ENCODE assay signal across 8 cellular contexts in genomic region chr6:116571683-116572000, GRCh38. TPM values are rescaled to one million over a fixed set of nuclear protein-coding genes. Genes with fewer than 3 reads are reported as not detected.
A peak's percentile ranks its signal among the peaks of the same experiment; 100 is the strongest.
DNase-seq lines count a peak whose midpoint lies in the region; ATAC-seq and TF ChIP-seq lines count a peak whose summit lies in the region.

No MANE protein-coding gene starts in this region.

- no peaks in the 10 kb centered on the region for H3K9me3 Mint-ChIP-seq in activated CD4-positive, alpha-beta T cell treated with anti-CD3 and anti-CD28 coated beads for 36 hours (ENCODE audit: low read depth)

- H3K9ac ChIP-seq in liver (ENCODE audit: low read depth in 1 of 2, low read length in 2 of 2) = peak overlapping the region; percentile 96 to 98

- peaks cover 44% of the 10 kb centered on the region for H3K4me1 Mint-ChIP-seq in activated CD4-positive, alpha-beta T cell treated with anti-CD3 and anti-CD28 coated beads for 36 hours

- H3K36me3 ChIP-seq in liver (ENCODE audit: control insufficient read depth in 4 of 4, insufficient read depth in 3 of 4, low read depth in 1 of 4, low read length in 3 of 4) (peaks cover 0 to 2% (median under 1%) of the 10 kb centered on the region in 4 donors), thoracic aorta (no peaks in the 10 kb centered on the region)

- peak overlapping the region; percentile 94 for H3K27ac Mint-ChIP-seq in activated CD4-positive, alpha-beta T cell treated with anti-CD3 and anti-CD28 coated beads for 36 hours

- no peaks in the 10 kb centered on the region for H3K27me3 Mint-ChIP-seq in activated CD4-positive, alpha-beta T cell treated with anti-CD3 and anti-CD28 coated beads for 36 hours

- DNase-seq in activated CD4-positive, alpha-beta T cell treated with anti-CD3 and anti-CD28 coated beads for 36 hours = no peak
- DNase-seq in activated CD4-positive, alpha-beta T cell treated with anti-CD3 and anti-CD28 coated beads for 1 hour = no peak
- DNase-seq in astrocyte of the spinal cord (ENCODE audit: low read depth, low spot score) (no peak), thoracic aorta (ENCODE audit: low spot score) (no peak), NCI-H748 treated with DMSO at 0.1 percent for 48 hours (lab: John Stamatoyannopoulos, UW) (no peak)

- H3K27ac ChIP-seq in liver (ENCODE audit: low read depth in 1 of 2, low read length in 2 of 2) = peak overlapping the region; percentile 83 to 87
- peak overlapping the region; percentile 92 to 93 for H3K27ac ChIP-seq in thoracic aorta

- H3K27me3 ChIP-seq in liver (ENCODE audit: control insufficient read depth in 4 of 4, insufficient read depth in 4 of 4, low read length in 3 of 4) (no peaks in the 10 kb centered on the region), thoracic aorta (replicated peaks; ENCODE audit: insufficient read depth) (no peaks in the 10 kb centered on the region)

- H3K4me1 ChIP-seq in liver (ENCODE audit: control insufficient read depth in 4 of 4, insufficient read depth in 4 of 4, low read length in 3 of 4) (peaks cover 0 to 19% (median 16%) of the 10 kb centered on the region in 4 donors), thoracic aorta (ENCODE audit: control insufficient read depth in 1 of 2, low read depth in 2 of 2) (peaks cover 8 to 20% of the 10 kb centered on the region in 2 donors)

- in situ Hi-C loops in astrocyte of the spinal cord (cut with HindIII; ENCODE audit: low sequenced_read_pairs) = no loop called here

- CTCF ChIA-PET in activated CD4-positive, alpha-beta T cell treated with anti-CD3 and anti-CD28 coated beads for 36 hours (lab: Charles Lee) = interaction anchor here (0.6 to 3.2 kb wide), 12 partner anchors 9 to 948 kb away, joined by 3 to 26 read pairs (median 4); no protein-coding TSS in a partner anchor

- H3K9me3 ChIP-seq in liver (ENCODE audit: control insufficient read depth in 4 of 4, low read length in 3 of 4) (no peaks in the 10 kb centered on the region), thoracic aorta (no peaks in the 10 kb centered on the region)

- H3K4me3 ChIP-seq in astrocyte of the spinal cord (ENCODE audit: low read depth, low read length) (peak overlapping the region; percentile 70), liver (ENCODE audit: low read depth in 1 of 3, low read length in 3 of 3) (peak overlapping the region; percentile 72 to 99 (median 96)), thoracic aorta (peak overlapping the region; percentile 77)

- peaks cover 19% of the 10 kb centered on the region for H3K36me3 Mint-ChIP-seq in activated CD4-positive, alpha-beta T cell treated with anti-CD3 and anti-CD28 coated beads for 36 hours (ENCODE audit: low read depth)

- no peak for TF ChIP-seq RAD21 in liver (IDR thresholded peaks at IDR 0.05)

- peak overlapping the region; percentile 94 for H3K4me3 Mint-ChIP-seq in activated CD4-positive, alpha-beta T cell treated with anti-CD3 and anti-CD28 coated beads for 36 hours

- TF ChIP-seq CTCF in astrocyte of the spinal cord (IDR thresholded peaks at IDR 0.05; ENCODE audit: low read depth, low read length) (no peak), liver (IDR thresholded peaks at IDR 0.05; ENCODE audit: low read depth, low read length, missing input control) (no peak), thoracic aorta (IDR thresholded peaks at IDR 0.05) (no peak)

- no peak for ATAC-seq in activated CD4-positive, alpha-beta T cell treated with anti-CD3 and anti-CD28 coated beads for 36 hours
- ATAC-seq in thoracic aorta (ENCODE audit: insufficient number of reproducible peaks, low FRiP score, low read depth) (no peak), GM18511 (IDR thresholded peaks at IDR 0.05; ENCODE audit: unreplicated experiment) (no peak), HG03039 (IDR thresholded peaks at IDR 0.05; ENCODE audit: unreplicated experiment) (no peak)

- POLR2A ChIA-PET in activated CD4-positive, alpha-beta T cell treated with anti-CD3 and anti-CD28 coated beads for 36 hours (lab: Charles Lee) = interaction anchor here (0.6 to 1.3 kb wide), 5 partner anchors 20 to 878 kb away, joined by 3 to 7 read pairs (median 5); partner anchors contain the start of genes KPNA5 and TSPYL1

- intact Hi-C loops in activated CD4-positive, alpha-beta T cell treated with anti-CD3 and anti-CD28 coated beads for 36 hours (cut with DNase I, micrococcal nuclease) = loop anchor here (1.0 to 5.0 kb wide), 13 partner anchors 45 to 1103 kb away; partner anchors contain the start of genes KPNA5 (in 2 of the 2), RSPH4A (in 2 of the 2), TSPYL1 (in 2 of the 2) and ZUP1 (in 2 of the 2)

- 0% methylated on average over 12 of the region's 12 CpGs for WGBS in liver

TF ChIP-seq in liver, 16 proteins besides CTCF, POLR2A, EP300 and RAD21:
- TF ChIP-seq SP1 (IDR thresholded peaks at IDR 0.05) = no peak
- no peak for TF ChIP-seq FOXA1 (IDR thresholded peaks at IDR 0.05)
- TF ChIP-seq ZBTB33 (IDR thresholded peaks at IDR 0.05) = no peak
- no peak for TF ChIP-seq TAF1 (conservative IDR thresholded peaks at IDR 0.05)
- TF ChIP-seq MAX (IDR thresholded peaks at IDR 0.05) = no peak
- TF ChIP-seq HNF4A (conservative IDR thresholded peaks at IDR 0.05) = no peak
- TF ChIP-seq HNF4G (IDR thresholded peaks at IDR 0.05) = no peak
- TF ChIP-seq, protein P1, sequence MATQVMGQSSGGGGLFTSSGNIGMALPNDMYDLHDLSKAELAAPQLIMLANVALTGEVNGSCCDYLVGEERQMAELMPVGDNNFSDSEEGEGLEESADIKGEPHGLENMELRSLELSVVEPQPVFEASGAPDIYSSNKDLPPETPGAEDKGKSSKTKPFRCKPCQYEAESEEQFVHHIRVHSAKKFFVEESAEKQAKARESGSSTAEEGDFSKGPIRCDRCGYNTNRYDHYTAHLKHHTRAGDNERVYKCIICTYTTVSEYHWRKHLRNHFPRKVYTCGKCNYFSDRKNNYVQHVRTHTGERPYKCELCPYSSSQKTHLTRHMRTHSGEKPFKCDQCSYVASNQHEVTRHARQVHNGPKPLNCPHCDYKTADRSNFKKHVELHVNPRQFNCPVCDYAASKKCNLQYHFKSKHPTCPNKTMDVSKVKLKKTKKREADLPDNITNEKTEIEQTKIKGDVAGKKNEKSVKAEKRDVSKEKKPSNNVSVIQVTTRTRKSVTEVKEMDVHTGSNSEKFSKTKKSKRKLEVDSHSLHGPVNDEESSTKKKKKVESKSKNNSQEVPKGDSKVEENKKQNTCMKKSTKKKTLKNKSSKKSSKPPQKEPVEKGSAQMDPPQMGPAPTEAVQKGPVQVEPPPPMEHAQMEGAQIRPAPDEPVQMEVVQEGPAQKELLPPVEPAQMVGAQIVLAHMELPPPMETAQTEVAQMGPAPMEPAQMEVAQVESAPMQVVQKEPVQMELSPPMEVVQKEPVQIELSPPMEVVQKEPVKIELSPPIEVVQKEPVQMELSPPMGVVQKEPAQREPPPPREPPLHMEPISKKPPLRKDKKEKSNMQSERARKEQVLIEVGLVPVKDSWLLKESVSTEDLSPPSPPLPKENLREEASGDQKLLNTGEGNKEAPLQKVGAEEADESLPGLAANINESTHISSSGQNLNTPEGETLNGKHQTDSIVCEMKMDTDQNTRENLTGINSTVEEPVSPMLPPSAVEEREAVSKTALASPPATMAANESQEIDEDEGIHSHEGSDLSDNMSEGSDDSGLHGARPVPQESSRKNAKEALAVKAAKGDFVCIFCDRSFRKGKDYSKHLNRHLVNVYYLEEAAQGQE (IDR thresholded peaks at IDR 0.05) = no peak

RNA-seq across cellular contexts. Expression of gene RWDD1, which starts 0.3 kb away (rescaled TPM):
- total RNA-seq in activated CD4-positive, alpha-beta T cell treated with anti-CD3 and anti-CD28 coated beads for 36 hours = 10 to 100 TPM; 40.0 to 65.4 TPM
- total RNA-seq in liver (1 to 10 TPM; 7.0 to 7.3 TPM), thoracic aorta (10 to 100 TPM; 19.5 to 51.0 TPM)
- polyA plus RNA-seq in liver = 10 to 100 TPM; 14.4 to 52.7 TPM

RNA-seq across cellular contexts. Expression of gene CALHM4, which starts 18.1 kb away (rescaled TPM):
- not detected for total RNA-seq in activated CD4-positive, alpha-beta T cell treated with anti-CD3 and anti-CD28 coated beads for 36 hours
- total RNA-seq in liver = not detected
- not detected for polyA plus RNA-seq in liver
- not detected for total RNA-seq in thoracic aorta

RNA-seq across cellular contexts. Expression of gene TRAPPC3L, which starts 26.2 kb away (rescaled TPM):
- total RNA-seq in activated CD4-positive, alpha-beta T cell treated with anti-CD3 and anti-CD28 coated beads for 36 hours = not detected
- total RNA-seq in liver (under 1 TPM; 0.08 to 0.19 TPM), thoracic aorta (not detected)
- polyA plus RNA-seq in liver = under 1 TPM; 0.14 to 0.21 TPM

RNA-seq across cellular contexts. Expression of gene RSPH4A, which starts 44.6 kb away (rescaled TPM):
- under 1 TPM in 1 of 2 experiments, not detected in 1; 0.11 TPM for total RNA-seq in activated CD4-positive, alpha-beta T cell treated with anti-CD3 and anti-CD28 coated beads for 36 hours
- total RNA-seq in liver = under 1 TPM in 1 of 2 donors, not detected in 1; 0.50 TPM
- under 1 TPM; 0.06 to 0.10 TPM for polyA plus RNA-seq in liver
- under 1 TPM; 0.78 to 0.95 TPM for total RNA-seq in thoracic aorta
